Comparison of ENCODE assay signal across 8 cellular contexts in genomic region chr20:462199-462991, GRCh38. TPM values are rescaled to one million over a fixed set of nuclear protein-coding genes. Genes with fewer than 3 reads are reported as not detected.
DNase-seq lines count a peak whose midpoint lies in the region; ATAC-seq and TF ChIP-seq lines count a peak whose summit lies in the region.

Gene TBC1D20, minus strand, starts transcription at chr20:462533. Its CDS starts 128 bp downstream, at chr20:462405.

- CTCF ChIA-PET in RWPE1 (lab: Yijun Ruan, JAX): interaction anchor here (0.8 kb wide), 1 partner anchor 215 kb away, joined by 3 read pairs; no protein-coding TSS in a partner anchor

- H3K4me1 ChIP-seq in ES-I3 (ENCODE audit: insufficient read depth, low read length): peaks cover 5% of the 10 kb centered on the region; the same call in 1 of the 2 replicates

- TF ChIP-seq CTCF in RWPE1 (conservative IDR thresholded peaks at IDR 0.05; ENCODE audit: low read depth): no peak; the same call in 1 of the 2 replicates
- peak; percentile 14 for TF ChIP-seq CTCF in fibroblast of pulmonary artery (IDR thresholded peaks at IDR 0.05; ENCODE audit: low read length, missing control alignments)

- H3K36me3 ChIP-seq in ES-I3 (ENCODE audit: insufficient read depth, low read length) (no peaks in the 10 kb centered on the region), H7 (replicated peaks; ENCODE audit: control insufficient read depth, insufficient read depth, low read length) (no peaks in the 10 kb centered on the region)

- ATAC-seq in activated T-helper 17 cell treated with anti-CD3 and anti-CD28 coated beads, Interleukin-2, amount 50 U/mL, for 72 hours (replicated peaks): peak; percentile 99
- peak; percentile 96 to 98 for ATAC-seq in natural killer cell treated with Interleukin-12 subunit alpha and Interleukin-12 subunit beta and Interleukin-15 and Interleukin-18, amount 100 ng/mL, for 72 hours
- peak; percentile 98 for ATAC-seq in stimulated activated naive CD8-positive, alpha-beta T cell treated with anti-CD3 and anti-CD28 coated beads, Interleukin-15, Interleukin-2, amounts not matched to agents 100 U/mL and 50 U/mL, for 24 hours

- H3K4me3 Mint-ChIP-seq in activated T-helper 17 cell treated with anti-CD3 and anti-CD28 coated beads, Interleukin-2, amount 50 U/mL, for 72 hours: peak within 1 kb of the TSS; percentile 97
- H3K4me3 Mint-ChIP-seq in natural killer cell treated with Interleukin-12 subunit alpha and Interleukin-12 subunit beta and Interleukin-15 and Interleukin-18, amount 100 ng/mL, for 72 hours: peak within 1 kb of the TSS; percentile 97

- H3K27me3 Mint-ChIP-seq in activated T-helper 17 cell treated with anti-CD3 and anti-CD28 coated beads, Interleukin-2, amount 50 U/mL, for 72 hours: no peaks in the 10 kb centered on the region
- H3K27me3 Mint-ChIP-seq in natural killer cell treated with Interleukin-12 subunit alpha and Interleukin-12 subunit beta and Interleukin-15 and Interleukin-18, amount 100 ng/mL, for 72 hours: peaks cover 0 to 3% of the 10 kb centered on the region in 2 donors

- H3K4me3 ChIP-seq in H7 (ENCODE audit: insufficient read depth, low read depth, low read length): peak within 1 kb of the TSS; percentile 86
- peak within 1 kb of the TSS; percentile 84 for H3K4me3 ChIP-seq in fibroblast of pulmonary artery (replicated peaks; ENCODE audit: low read depth, low read length)

- H3K9me3 ChIP-seq in ES-I3 (ENCODE audit: control insufficient read depth, insufficient read depth, low read length): no peaks in the 10 kb centered on the region

- DNase-seq in H7 (peak; percentile 96), LoVo (ENCODE audit: low spot score) (peak; percentile 90), RWPE1 (ENCODE audit: low spot score) (peak; percentile 94), fibroblast of pulmonary artery (ENCODE audit: low read depth) (peak; percentile 87)
- peak; percentile 91 for DNase-seq in natural killer cell treated with Interleukin-12 subunit alpha and Interleukin-12 subunit beta and Interleukin-15 and Interleukin-18, amount 100 ng/mL, for 72 hours (ENCODE audit: low spot score)
- peak; percentile 88 for DNase-seq in stimulated activated naive CD8-positive, alpha-beta T cell treated with anti-CD3 and anti-CD28 coated beads, Interleukin-15, Interleukin-2, amounts not matched to agents 100 U/mL and 50 U/mL, for 24 hours

- POLR2A ChIA-PET in RWPE1 (lab: Yijun Ruan, JAX; ENCODE audit: low non-redundant PET): interaction anchor here (0.6 kb wide), 1 partner anchor 392 kb away, joined by 3 read pairs; no protein-coding TSS in a partner anchor

- H3K27ac ChIP-seq in RWPE1: peak within 1 kb of the TSS; percentile 86

- H3K36me3 Mint-ChIP-seq in activated T-helper 17 cell treated with anti-CD3 and anti-CD28 coated beads, Interleukin-2, amount 50 U/mL, for 72 hours (ENCODE audit: low read depth): peaks cover 22% of the 10 kb centered on the region
- H3K36me3 Mint-ChIP-seq in natural killer cell treated with Interleukin-12 subunit alpha and Interleukin-12 subunit beta and Interleukin-15 and Interleukin-18, amount 100 ng/mL, for 72 hours: peaks cover 7% of the 10 kb centered on the region

- H3K9ac ChIP-seq in ES-I3 (ENCODE audit: low read depth, low read length): peak within 1 kb of the TSS; percentile 95

- peak within 1 kb of the TSS; percentile 97 for H3K27ac Mint-ChIP-seq in activated T-helper 17 cell treated with anti-CD3 and anti-CD28 coated beads, Interleukin-2, amount 50 U/mL, for 72 hours
- H3K27ac Mint-ChIP-seq in natural killer cell treated with Interleukin-12 subunit alpha and Interleukin-12 subunit beta and Interleukin-15 and Interleukin-18, amount 100 ng/mL, for 72 hours: peak within 1 kb of the TSS; percentile 89 to 96

- 0 out of 2 replicates have a peak, but pooled peaks cover 2% of the 10 kb centered on the region for H3K27me3 ChIP-seq in H7 (ENCODE audit: control insufficient read depth, insufficient read depth, low read length)

- H3K4me1 Mint-ChIP-seq in activated T-helper 17 cell treated with anti-CD3 and anti-CD28 coated beads, Interleukin-2, amount 50 U/mL, for 72 hours: peaks cover 18% of the 10 kb centered on the region
- H3K4me1 Mint-ChIP-seq in natural killer cell treated with Interleukin-12 subunit alpha and Interleukin-12 subunit beta and Interleukin-15 and Interleukin-18, amount 100 ng/mL, for 72 hours (ENCODE audit: low read depth in 2 of 2): peaks cover 38 to 39% of the 10 kb centered on the region in 2 donors

- H3K9me3 Mint-ChIP-seq in activated T-helper 17 cell treated with anti-CD3 and anti-CD28 coated beads, Interleukin-2, amount 50 U/mL, for 72 hours: no peaks in the 10 kb centered on the region
- no peaks in the 10 kb centered on the region for H3K9me3 Mint-ChIP-seq in natural killer cell treated with Interleukin-12 subunit alpha and Interleukin-12 subunit beta and Interleukin-15 and Interleukin-18, amount 100 ng/mL, for 72 hours

RNA-seq across cellular contexts. Expression of gene TBC1D20, which starts in this region (rescaled TPM):
- 10.9 and 14.0 TPM in 2 replicates for total RNA-seq in H7 (2014; rRNA removed; shearing (Covaris generic))
- 10 to 100 TPM; 20.5 to 21.9 TPM for total RNA-seq in activated T-helper 17 cell treated with anti-CD3 and anti-CD28 coated beads, Interleukin-2, amount 50 U/mL, for 72 hours
- 10 to 100 TPM; 46.4 to 56.8 TPM for total RNA-seq in natural killer cell treated with Interleukin-12 subunit alpha and Interleukin-12 subunit beta and Interleukin-15 and Interleukin-18, amount 100 ng/mL, for 72 hours

Comparison
In these comparisons a context has a peak if more than half of its experiments do, and no peak if none do; other contexts are left out.
1. Peak in every context shown above with its lines: DNase-seq, ATAC-seq, H3K4me3 ChIP-seq and H3K27ac ChIP-seq.